In genomic region chr1:110877364-110877763, GRCh38 we compare ENCODE assay signal across 16 cellular contexts. TPM values are rescaled to one million over a fixed set of nuclear protein-coding genes. Genes with fewer than 3 reads are reported as not detected.
DNase-seq lines count a peak whose midpoint lies in the region; ATAC-seq, FAIRE-seq and TF ChIP-seq lines count a peak whose summit lies in the region.
"Had no signal": no experiment of that assay in that cellular context is flagged by ENCODE, and none has a peak within 500 bp of the region (broad histone marks: within the 10 kb centered on the region; RNA-seq: fewer than 3 reads in every experiment).

No MANE protein-coding gene starts in this region.

- no peak for TF ChIP-seq RAD21 in HepG2 (CRISPR knock-in tag; IDR thresholded peaks at IDR 0.05)

- peaks cover 70% of the 10 kb centered on the region for H3K36me3 Mint-ChIP-seq in CD8-positive, alpha-beta T cell

- no peak for FAIRE-seq in HepG2 (lab: Jason Lieb, UNC)
- FAIRE-seq: H54 had no signal

- no peak overlapping the region for H3K27ac ChIP-seq in BLaER1
- H3K27ac ChIP-seq in CD8-positive, alpha-beta T cell (ENCODE audit: low read depth, low read length), result peak overlapping the region; percentile 30
- H3K27ac ChIP-seq in SU-DHL-6 (ENCODE audit: low read depth, low read length), result peak overlapping the region; percentile 97
- H3K27ac ChIP-seq in effector memory CD4-positive, alpha-beta T cell (ENCODE audit: insufficient read depth, low read length, poor library complexity, severe bottlenecking), result peak overlapping the region; percentile 94
- H3K27ac ChIP-seq in left lung, result peak overlapping the region in 1 of 2 donors; percentile 7
- no peak overlapping the region for H3K27ac ChIP-seq in HepG2 (ENCODE audit: extremely low read length, insufficient read depth, low read length)
- H3K27ac ChIP-seq: SJSA1, vagina had no signal

- TF ChIP-seq CTCF in CD8-positive, alpha-beta T cell (IDR thresholded peaks at IDR 0.05), result no peak
- TF ChIP-seq CTCF in SU-DHL-6 (IDR thresholded peaks at IDR 0.05; ENCODE audit: insufficient read depth, low read length, poor library complexity, severe bottlenecking) (no peak), left lung (IDR thresholded peaks at IDR 0.05) (no peak), HepG2 (CRISPR knock-in tag; IDR thresholded peaks at IDR 0.05) (no peak)

- H3K9me3 Mint-ChIP-seq in CD8-positive, alpha-beta T cell, result no peaks in the 10 kb centered on the region

- DNase-seq in CD8-positive, alpha-beta T cell, result no peak
- DNase-seq in effector memory CD4-positive, alpha-beta T cell, result no peak
- no peak for DNase-seq in left lung
- no peak for DNase-seq in HepG2 (ENCODE audit: low spot score)
- DNase-seq in HUDEP-2 (lab: John Stamatoyannopoulos, UW; ENCODE audit: unreplicated experiment in 76 of 76), result no peak
- no peak for DNase-seq in NCI-H524 (lab: John Stamatoyannopoulos, UW)
- DNase-seq: nucleus accumbens; stimulated activated CD4-positive, alpha-beta T cell treated with anti-CD3 and anti-CD28 coated beads, Interleukin-4, amount 100 ng/mL, for 4 hours had no signal

- no TSS peak for BruUV-seq in HepG2 (replicated peaks; lab: Mats Ljungman, UMichigan)

- H2AFZ ChIP-seq in SU-DHL-6 (ENCODE audit: low read depth, low read length, severe bottlenecking) (no peak overlapping the region), HepG2 (ENCODE audit: low read length) (no peak overlapping the region)

- H3K9me3 ChIP-seq in BLaER1 (peaks cover 21% of the 10 kb centered on the region; the same call in 1 of the 2 replicates), SU-DHL-6 (ENCODE audit: insufficient read depth, low read length) (no peaks in the 10 kb centered on the region), left lung (no peaks in the 10 kb centered on the region), HepG2 (ENCODE audit: low read length) (no peaks in the 10 kb centered on the region)
- no peaks in the 10 kb centered on the region for H3K9me3 ChIP-seq in CD8-positive, alpha-beta T cell (ENCODE audit: low read length)
- H3K9me3 ChIP-seq in effector memory CD4-positive, alpha-beta T cell (ENCODE audit: control insufficient read depth, low read length), result no peaks in the 10 kb centered on the region
- H3K9me3 ChIP-seq: SJSA1, vagina had no signal

- H3K4me3 ChIP-seq in BLaER1 (no peak overlapping the region), SU-DHL-6 (ENCODE audit: insufficient read depth, low read length, poor library complexity, severe bottlenecking) (peak overlapping the region; percentile 96), left lung (peak overlapping the region in 1 of 2 donors; percentile 60), HepG2 (replicated peaks in 1 of 3; ENCODE audit: insufficient read depth in 1 of 3, low read depth in 2 of 3, low read length in 3 of 3) (no peak overlapping the region)
- peak overlapping the region; percentile 29 for H3K4me3 ChIP-seq in CD8-positive, alpha-beta T cell (ENCODE audit: low read depth, low read length)
- H3K4me3 ChIP-seq in effector memory CD4-positive, alpha-beta T cell (ENCODE audit: insufficient read depth, low read depth, low read length, poor library complexity, severe bottlenecking), result peak overlapping the region; percentile 81
- H3K4me3 ChIP-seq: SJSA1, vagina had no signal

- H3K27me3 ChIP-seq in BLaER1 (no peaks in the 10 kb centered on the region), SU-DHL-6 (ENCODE audit: low read length) (no peaks in the 10 kb centered on the region), left lung (no peaks in the 10 kb centered on the region), HepG2 (ENCODE audit: control insufficient read depth in 1 of 2, insufficient read depth in 2 of 2, low read length in 2 of 2) (no peaks in the 10 kb centered on the region)
- H3K27me3 ChIP-seq in CD8-positive, alpha-beta T cell (ENCODE audit: insufficient read depth, low read length), result no peaks in the 10 kb centered on the region
- no peaks in the 10 kb centered on the region for H3K27me3 ChIP-seq in effector memory CD4-positive, alpha-beta T cell (replicated peaks; ENCODE audit: control insufficient read depth, insufficient read depth, low read length, poor library complexity, severe bottlenecking)
- H3K27me3 ChIP-seq: vagina had no signal

- H3K9me2 ChIP-seq in SU-DHL-6 (replicated peaks; ENCODE audit: insufficient read depth, low read length), result no peaks in the 10 kb centered on the region

- no peak for TF ChIP-seq POLR2A in HepG2 (IDR thresholded peaks at IDR 0.05; ENCODE audit: insufficient read depth in 1 of 2, low read depth in 2 of 2, low read length in 2 of 2)

- CTCF ChIA-PET in CD8-positive, alpha-beta T cell (lab: Charles Lee), result interaction anchor here (0.9 kb wide), 1 partner anchor 258 kb away, joined by 3 read pairs; no protein-coding TSS in a partner anchor
- CTCF ChIA-PET in HepG2 (lab: Yijun Ruan, JAX; ENCODE audit: low intra/inter-chr PET ratio, low total read pairs), result no interaction called here

- in situ Hi-C loops in HepG2 (cut with HindIII; ENCODE audit: extremely low pct_ligation_motif_present, low pct_unique_long_range_greater_than_20kb), result no loop called here

- peak overlapping the region; percentile 89 for H3K27ac Mint-ChIP-seq in CD8-positive, alpha-beta T cell

- H3K79me2 ChIP-seq in SU-DHL-6 (ENCODE audit: insufficient read depth, low read length), result peaks cover 94% of the 10 kb centered on the region
- no peaks in the 10 kb centered on the region for H3K79me2 ChIP-seq in HepG2 (ENCODE audit: insufficient read depth, low read length)

- H3K36me3 ChIP-seq in BLaER1 (peaks cover 48% of the 10 kb centered on the region), SU-DHL-6 (ENCODE audit: low read length) (peaks cover 31% of the 10 kb centered on the region), left lung (no peaks in the 10 kb centered on the region), HepG2 (replicated peaks in 1 of 2; ENCODE audit: control insufficient read depth in 1 of 2, insufficient read depth in 2 of 2, low read length in 2 of 2) (no peaks in the 10 kb centered on the region)
- H3K36me3 ChIP-seq in CD8-positive, alpha-beta T cell (ENCODE audit: insufficient read depth, low read length), result no peaks in the 10 kb centered on the region
- H3K36me3 ChIP-seq in effector memory CD4-positive, alpha-beta T cell (ENCODE audit: control insufficient read depth, insufficient read depth, low read length), result peaks cover 15% of the 10 kb centered on the region
- H3K36me3 ChIP-seq: SJSA1, vagina had no signal

- H3K27me3 Mint-ChIP-seq in CD8-positive, alpha-beta T cell (ENCODE audit: low read depth), result no peaks in the 10 kb centered on the region

- POLR2A ChIA-PET in CD8-positive, alpha-beta T cell (lab: Charles Lee), result interaction anchor here (1.4 kb wide), 1 partner anchor 11 kb away, joined by 4 read pairs; no protein-coding TSS in a partner anchor
- POLR2A ChIA-PET in HepG2 (lab: Yijun Ruan, JAX), result no interaction called here

- H3K4me2 ChIP-seq in BLaER1, result peak overlapping the region; percentile 96
- peak overlapping the region; percentile 85 for H3K4me2 ChIP-seq in SU-DHL-6 (ENCODE audit: low read depth, low read length, poor library complexity, severe bottlenecking)
- H3K4me2 ChIP-seq in HepG2 (ENCODE audit: low read depth, low read length), result no peak overlapping the region

- no peak for ATAC-seq in CD8-positive, alpha-beta T cell
- ATAC-seq in left lung, result no peak
- ATAC-seq in HepG2, result no peak
- ATAC-seq: sciatic nerve had no signal

- H3K9ac ChIP-seq in BLaER1, result no peak overlapping the region
- peak overlapping the region; percentile 91 for H3K9ac ChIP-seq in SU-DHL-6 (ENCODE audit: low read length)
- H3K9ac ChIP-seq in HepG2 (ENCODE audit: insufficient read depth, low read depth, low read length), result no peak overlapping the region

- H3F3A ChIP-seq in SU-DHL-6 (ENCODE audit: insufficient read depth), result peaks cover 55% of the 10 kb centered on the region

- H4K20me1 ChIP-seq in BLaER1 (peaks cover 80% of the 10 kb centered on the region), SU-DHL-6 (ENCODE audit: low read depth, low read length) (peaks cover 48% of the 10 kb centered on the region), HepG2 (ENCODE audit: insufficient read depth, low read length) (no peaks in the 10 kb centered on the region)

- peaks cover 51% of the 10 kb centered on the region for H3K4me1 ChIP-seq in BLaER1
- peaks cover 63% of the 10 kb centered on the region for H3K4me1 ChIP-seq in CD8-positive, alpha-beta T cell (ENCODE audit: insufficient read depth, low read length)
- peaks cover 32% of the 10 kb centered on the region for H3K4me1 ChIP-seq in effector memory CD4-positive, alpha-beta T cell (ENCODE audit: control insufficient read depth, insufficient read depth, low read length, poor library complexity, severe bottlenecking)
- H3K4me1 ChIP-seq in left lung, result peaks cover 0 to 70% of the 10 kb centered on the region in 2 donors
- no peaks in the 10 kb centered on the region for H3K4me1 ChIP-seq in HepG2 (ENCODE audit: insufficient read depth, low read length)
- H3K4me1 ChIP-seq: SJSA1, vagina had no signal

- intact Hi-C loops in CD8-positive, alpha-beta T cell (cut with DNase I, micrococcal nuclease), result loop anchor here (5.0 to 10.0 kb wide), 3 partner anchors 243 to 340 kb away; partner anchors contain the start of genes CEPT1 (in 1 of the 2) and DRAM2 (in 1 of the 2)
- intact Hi-C loops in left lung (cut with DNase I) (no loop called here), HepG2 (cut with micrococcal nuclease; ENCODE audit: unreplicated experiment) (no loop called here)

- peaks cover 67% of the 10 kb centered on the region for H3K4me1 Mint-ChIP-seq in CD8-positive, alpha-beta T cell (ENCODE audit: low read depth)

- H3K4me3 Mint-ChIP-seq in CD8-positive, alpha-beta T cell, result peak overlapping the region; percentile 96

- no peak for TF ChIP-seq EP300 in HepG2 (IDR thresholded peaks at IDR 0.05; ENCODE audit: low read depth in 2 of 2, low read length in 2 of 2)
- no peak for TF ChIP-seq EP300 in HepG2 (CRISPR knock-in tag; IDR thresholded peaks at IDR 0.05; ENCODE audit: borderline replicate concordance)

- 22% methylated on average over 6 of the region's 6 CpGs for WGBS in HepG2 (ENCODE audit: low lambda C conversion rate)

RNA-seq across cellular contexts. Expression of gene CD53, which starts 4.4 kb away (rescaled TPM):
- 100 to 1,000 TPM; 205 to 213 TPM for total RNA-seq in CD8-positive, alpha-beta T cell
- total RNA-seq in left lung (100 to 1,000 TPM in 1 of 2 donors, 10 to 100 TPM in 1; 83.5 to 261 TPM), HepG2 (2016; rRNA removed; fragmentation: Illumina TruSeq; extraction: Trizol) (not detected in 2 replicates)
- total RNA-seq in HepG2 (2016; cell fraction: cytosol; rRNA removed; fragmentation: Illumina TruSeq; extraction: Trizol; ENCODE audit: low read depth), result not detected in 2 replicates
- total RNA-seq in HepG2 (2016; cell fraction: insoluble cytoplasmic fraction; rRNA removed; fragmentation: Illumina TruSeq; extraction: Trizol), result not detected in 2 replicates
- not detected in 2 replicates for total RNA-seq in HepG2 (2016; cell fraction: membrane; rRNA removed; fragmentation: Illumina TruSeq; extraction: Trizol)
- not detected in 2 replicates for total RNA-seq in HepG2 (2016; cell fraction: nucleus; rRNA removed; fragmentation: Illumina TruSeq; extraction: Trizol)
- polyA plus RNA-seq in HepG2 (2011; rRNA removed), result not detected in 2 replicates
- 0.08 TPM in 1 of 2 replicates, not detected in the other for polyA plus RNA-seq in HepG2 (2011; cell fraction: cytosol; rRNA removed)
- polyA plus RNA-seq in HepG2 (2011; cell fraction: nucleus; rRNA removed), result 0.16 and 0.17 TPM in 2 replicates
- polyA plus RNA-seq in HepG2 (2012), result not detected in 2 replicates
- not detected in 2 replicates for polyA plus RNA-seq in HepG2 (2016; cell fraction: cytosol; fragmentation: Illumina TruSeq; extraction: Trizol; ENCODE audit: low read depth)
- polyA plus RNA-seq in HepG2 (2016; cell fraction: insoluble cytoplasmic fraction; fragmentation: Illumina TruSeq; extraction: Trizol; ENCODE audit: low read depth), result not detected in 2 replicates
- polyA plus RNA-seq in HepG2 (2016; cell fraction: membrane; fragmentation: Illumina TruSeq; extraction: Trizol; ENCODE audit: low read depth), result not detected in 2 replicates
- not detected in 2 replicates for polyA plus RNA-seq in HepG2 (2016; cell fraction: nucleus; fragmentation: Illumina TruSeq; extraction: Trizol; ENCODE audit: insufficient read depth, low read depth)
- 0.48 and 1.0 TPM in 2 replicates for polyA minus RNA-seq in HepG2 (2011; rRNA and poly(A)+ RNA removed; ENCODE audit: low replicate concordance)
- polyA minus RNA-seq in HepG2 (2011; cell fraction: cytosol; rRNA and poly(A)+ RNA removed), result not detected in 2 replicates
- not detected in 2 replicates for polyA minus RNA-seq in HepG2 (2011; cell fraction: nucleus; rRNA and poly(A)+ RNA removed)
- total RNA-seq: epithelial cell of proximal tubule, glomerular endothelial cell, SJSA1 had no signal

Comparison
In these comparisons a context has a peak if more than half of its experiments do, and no peak if none do; other contexts are left out.
1. H3K27ac ChIP-seq: peak in CD8-positive, alpha-beta T cell (single experiment), SU-DHL-6 (single experiment) and effector memory CD4-positive, alpha-beta T cell (single experiment); none in BLaER1 (single experiment) and HepG2 (single experiment).
2. H3K4me3 ChIP-seq: peak in CD8-positive, alpha-beta T cell (single experiment), SU-DHL-6 (single experiment) and effector memory CD4-positive, alpha-beta T cell (single experiment); none in BLaER1 (single experiment) and HepG2 (0 of 3).
3. RNA of gene CD53, which starts 4.4 kb away (total RNA-seq): 83.5 to 261 TPM in left lung and 205 to 213 TPM in CD8-positive, alpha-beta T cell; not detected in HepG2; every median in the first group is over 10 times any median in the second.
4. intact Hi-C loops: an anchor here in CD8-positive, alpha-beta T cell (5.0 to 10.0 kb wide); none called in left lung and HepG2.